Comparison of ENCODE assay signal across 21 cellular contexts in the genomic region with DNA sequence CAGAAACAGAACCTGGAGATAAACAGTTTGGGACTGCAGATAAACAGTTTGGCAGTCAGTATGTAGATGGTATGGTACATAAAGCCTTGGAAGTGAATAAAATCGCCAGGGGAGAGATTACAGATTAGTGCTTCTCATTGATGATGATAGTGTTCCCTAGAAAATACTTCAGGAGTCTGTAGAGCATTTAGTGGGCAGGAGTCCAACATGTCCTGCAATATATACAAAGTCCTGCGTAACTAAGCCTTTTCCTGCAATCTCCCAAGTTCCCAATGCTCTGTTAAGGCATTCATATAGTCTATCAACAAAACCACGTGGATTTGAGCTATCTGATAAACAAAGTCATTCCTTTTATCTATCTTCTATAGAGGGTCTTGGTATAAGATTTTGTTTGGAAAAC. TPM values are rescaled to one million over a fixed set of nuclear protein-coding genes. Genes with fewer than 3 reads are reported as not detected.
A peak's percentile ranks its signal among the peaks of the same experiment; 100 is the strongest.
DNase-seq lines count a peak whose midpoint lies in the region; ATAC-seq and TF ChIP-seq lines count a peak whose summit lies in the region.
"Had no signal": no experiment of that assay in that cellular context is flagged by ENCODE, and none has a peak within 500 bp of the region (broad histone marks: within the 10 kb centered on the region; RNA-seq: fewer than 3 reads in every experiment).

No MANE protein-coding gene starts in this region.

- no TSS peak for BruUV-seq in IMR-90 (replicated peaks; lab: Mats Ljungman, UMichigan)

- H3K36me3 Mint-ChIP-seq in stimulated activated memory B cell treated with anti-CD40 and anti-IgM and Interleukin-4, amounts not matched to agents 10 μg/mL and 1 μg/mL and 100 μg/mL, for 72 hours: peaks cover 37% of the 10 kb centered on the region

- no peak overlapping the region for H2AK5ac ChIP-seq in IMR-90 (ENCODE audit: low read depth, low read length)

- peaks cover 6% of the 10 kb centered on the region for H3K9me1 ChIP-seq in IMR-90 (ENCODE audit: insufficient read depth, low read length)

- H3K27me3 ChIP-seq in IMR-90 (ENCODE audit: control insufficient read depth, insufficient read depth, low read length) (no peaks in the 10 kb centered on the region), left lung (no peaks in the 10 kb centered on the region)
- H3K27me3 ChIP-seq: BLaER1 treated with 17β-estradiol and CSF1 and Interleukin-3, amounts not matched to agents 10 nM and 100 nM had no signal

- no peak for TF ChIP-seq POLR2A in IMR-90 (IDR thresholded peaks at IDR 0.05; ENCODE audit: low read depth, low read length)

- no peak overlapping the region for H2AK9ac ChIP-seq in IMR-90 (replicated peaks; ENCODE audit: low read depth, low read length, poor library complexity)

- peaks cover 25% of the 10 kb centered on the region for H3K4me1 Mint-ChIP-seq in stimulated activated memory B cell treated with anti-CD40 and anti-IgM and Interleukin-4, amounts not matched to agents 10 μg/mL and 1 μg/mL and 100 μg/mL, for 72 hours

- WGBS in IMR-90 (ENCODE audit: extremely low coverage in 2 of 2, insufficient read length in 1 of 2), 2 experiments: no CpG with 5 or more reads among the region's 3 CpGs

- no peak overlapping the region for H3K4me3 Mint-ChIP-seq in stimulated activated memory B cell treated with anti-CD40 and anti-IgM and Interleukin-4, amounts not matched to agents 10 μg/mL and 1 μg/mL and 100 μg/mL, for 72 hours
- H3K4me3 Mint-ChIP-seq: CD4-positive, alpha-beta memory T cell; IgD-negative memory B cell had no signal

- dilution Hi-C loops in IMR-90 (cut with HindIII; ENCODE audit: low sequenced_read_pairs, unreplicated experiment): no loop called here

- peak overlapping the region; percentile 2 for H3K27ac Mint-ChIP-seq in stimulated activated memory B cell treated with anti-CD40 and anti-IgM and Interleukin-4, amounts not matched to agents 10 μg/mL and 1 μg/mL and 100 μg/mL, for 72 hours

- H3K9me3 ChIP-seq in IMR-90 (ENCODE audit: control insufficient read depth, insufficient read depth, low read length): no peaks in the 10 kb centered on the region
- H3K9me3 ChIP-seq in left lung: no peaks in the 10 kb centered on the region

- H3K4me2 ChIP-seq in IMR-90 (ENCODE audit: low read depth, low read length): peak overlapping the region; percentile 5; the same call in 1 of the 2 replicates
- H3K4me2 ChIP-seq: BLaER1 treated with 17β-estradiol and CSF1 and Interleukin-3, amounts not matched to agents 10 nM and 100 nM; PC-9 had no signal

- H3K23ac ChIP-seq in IMR-90 (ENCODE audit: low read depth, low read length): no peak overlapping the region

- no peak overlapping the region for H3K56ac ChIP-seq in IMR-90 (ENCODE audit: extremely low read depth, insufficient read depth, low read length)

- TF ChIP-seq CTCF in IMR-90 (conservative IDR thresholded peaks at IDR 0.05; ENCODE audit: low read depth, low read length) (no peak), left lung (IDR thresholded peaks at IDR 0.05) (no peak)

- H4K5ac ChIP-seq in IMR-90 (ENCODE audit: low read depth, low read length): no peak overlapping the region

- H3K36me3 ChIP-seq in IMR-90 (ENCODE audit: control insufficient read depth, insufficient read depth, low read length) (peaks cover 2% of the 10 kb centered on the region; the same call in 1 of the 2 replicates), left lung (no peaks in the 10 kb centered on the region)

- H3K4me3 ChIP-seq in IMR-90 (ENCODE audit: insufficient read depth, low read depth, low read length) (no peak overlapping the region), left lung (no peak overlapping the region)
- H3K4me3 ChIP-seq: BLaER1 treated with 17β-estradiol and CSF1 and Interleukin-3, amounts not matched to agents 10 nM and 100 nM; GM12878; PC-9 had no signal

- intact Hi-C loops in IMR-90 (cut with micrococcal nuclease): no loop called here
- intact Hi-C loops in left lung (cut with DNase I): no loop called here

- no peak overlapping the region for H3K18ac ChIP-seq in IMR-90 (ENCODE audit: low read depth, low read length)

- H3K4ac ChIP-seq in IMR-90 (ENCODE audit: low read depth, low read length): no peak overlapping the region

- H2BK120ac ChIP-seq in IMR-90 (ENCODE audit: low read depth, low read length): no peak overlapping the region

- H3K79me1 ChIP-seq in IMR-90 (ENCODE audit: low read depth in 1 of 2, low read length in 2 of 2): peaks cover 0 to 18% of the 10 kb centered on the region in 2 experiments; a peak in 2 of 4 replicates

- no peak overlapping the region for H2BK15ac ChIP-seq in IMR-90 (ENCODE audit: low read depth, low read length)

- H4K91ac ChIP-seq in IMR-90 (ENCODE audit: insufficient read depth, low read depth, low read length): no peak overlapping the region

- ATAC-seq in IMR-90 (ENCODE audit: low read depth) (peak; percentile 38), left lung (peak; percentile 39)
- ATAC-seq in stimulated activated memory B cell treated with anti-CD40 and anti-IgM and Interleukin-4, amounts not matched to agents 10 μg/mL and 1 μg/mL and 100 μg/mL, for 72 hours: no peak
- ATAC-seq: GM12878, HCT116 had no signal

- H2BK5ac ChIP-seq in IMR-90 (ENCODE audit: low read depth, low read length, poor library complexity, severe bottlenecking): no peak overlapping the region

- H3K14ac ChIP-seq in IMR-90 (replicated peaks; ENCODE audit: low read depth, low read length): no peak overlapping the region

- no peak overlapping the region for H4K8ac ChIP-seq in IMR-90 (ENCODE audit: low read depth in 2 of 2, low read length in 2 of 2)

- H2BK20ac ChIP-seq in IMR-90 (ENCODE audit: low read depth, low read length): no peak overlapping the region

- TF ChIP-seq RAD21 in IMR-90 (IDR thresholded peaks at IDR 0.05; ENCODE audit: low read length): no peak

- no peaks in the 10 kb centered on the region for H3K9me3 Mint-ChIP-seq in stimulated activated memory B cell treated with anti-CD40 and anti-IgM and Interleukin-4, amounts not matched to agents 10 μg/mL and 1 μg/mL and 100 μg/mL, for 72 hours
- H3K9me3 Mint-ChIP-seq: CD4-positive, alpha-beta memory T cell; IgD-negative memory B cell had no signal

- H3K27me3 Mint-ChIP-seq in stimulated activated memory B cell treated with anti-CD40 and anti-IgM and Interleukin-4, amounts not matched to agents 10 μg/mL and 1 μg/mL and 100 μg/mL, for 72 hours: no peaks in the 10 kb centered on the region
- H3K27me3 Mint-ChIP-seq: CD4-positive, alpha-beta memory T cell; IgD-negative memory B cell had no signal

- POLR2A ChIA-PET in IMR-90 (lab: Charles Lee; ENCODE audit: unreplicated experiment): no interaction called here

- H3K9ac ChIP-seq in IMR-90 (ENCODE audit: low read depth, low read length): no peak overlapping the region
- H3K9ac ChIP-seq: BLaER1 treated with 17β-estradiol and CSF1 and Interleukin-3, amounts not matched to agents 10 nM and 100 nM had no signal

- H3K27ac ChIP-seq in IMR-90 (ENCODE audit: insufficient read depth, low read length) (no peak overlapping the region), left lung (no peak overlapping the region)
- H3K27ac ChIP-seq: BLaER1 treated with 17β-estradiol and CSF1 and Interleukin-3, amounts not matched to agents 10 nM and 100 nM; PC-9 had no signal

- no peak overlapping the region for H2AFZ ChIP-seq in IMR-90 (replicated peaks; ENCODE audit: low read length, poor library complexity)
- H2AFZ ChIP-seq: PC-9 had no signal

- CTCF ChIA-PET in IMR-90 (lab: Yijun Ruan, JAX): no interaction called here

- no peaks in the 10 kb centered on the region for H4K20me1 ChIP-seq in IMR-90 (ENCODE audit: insufficient read depth, low read length)

- DNase-seq in IMR-90 (peak; percentile 75), amniotic epithelial cell (ENCODE audit: low read depth) (peak; percentile 42), left lung (no peak), GM19238 (ENCODE audit: insufficient read length, low spot score) (no peak), NCI-H748 treated with DMSO at 0.1 percent for 48 hours (lab: John Stamatoyannopoulos, UW) (no peak), NCI-H1105 (lab: John Stamatoyannopoulos, UW) (no peak)
- DNase-seq: CD4-positive, alpha-beta memory T cell; DND-41; GOT3; NCI-H1417 treated with DMSO at 0.1 percent for 48 hours; NCI-H187; NCI-H446; NCI-H526; PC-9; RPMI8226; SHP77 had no signal

- in situ Hi-C loops in IMR-90 (cut with MboI; ENCODE audit: low sequenced_read_pairs): no loop called here

- H3K4me1 ChIP-seq in IMR-90 (ENCODE audit: control insufficient read depth, insufficient read depth, low read length) (peaks cover 5% of the 10 kb centered on the region), left lung (peaks cover 6 to 8% of the 10 kb centered on the region in 2 donors)

TF ChIP-seq in IMR-90, 13 proteins besides CTCF, POLR2A, EP300 and RAD21:
- TF ChIP-seq CEBPB (IDR thresholded peaks at IDR 0.05; ENCODE audit: low read depth, low read length) (0 out of 2 replicates have a peak, but pooled peaks have one; percentile 42), RFX5 (IDR thresholded peaks at IDR 0.05; ENCODE audit: low read depth, low read length) (no peak), BHLHE40 (IDR thresholded peaks at IDR 0.05; ENCODE audit: low read depth, low read length) (no peak)
- TF ChIP-seq, protein P1, sequence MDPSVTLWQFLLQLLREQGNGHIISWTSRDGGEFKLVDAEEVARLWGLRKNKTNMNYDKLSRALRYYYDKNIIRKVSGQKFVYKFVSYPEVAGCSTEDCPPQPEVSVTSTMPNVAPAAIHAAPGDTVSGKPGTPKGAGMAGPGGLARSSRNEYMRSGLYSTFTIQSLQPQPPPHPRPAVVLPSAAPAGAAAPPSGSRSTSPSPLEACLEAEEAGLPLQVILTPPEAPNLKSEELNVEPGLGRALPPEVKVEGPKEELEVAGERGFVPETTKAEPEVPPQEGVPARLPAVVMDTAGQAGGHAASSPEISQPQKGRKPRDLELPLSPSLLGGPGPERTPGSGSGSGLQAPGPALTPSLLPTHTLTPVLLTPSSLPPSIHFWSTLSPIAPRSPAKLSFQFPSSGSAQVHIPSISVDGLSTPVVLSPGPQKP (IDR thresholded peaks at IDR 0.05; ENCODE audit: borderline replicate concordance, low read depth, low read length): no peak

RNA-seq across cellular contexts. Expression of a gene that starts 35.1 kb away (rescaled TPM):
- total RNA-seq in IMR-90 (2012; rRNA removed) (15.8 and 16.4 TPM in 2 replicates), left lung (10 to 100 TPM; 14.9 to 17.4 TPM)
- polyA plus RNA-seq in IMR-90 (2012; rRNA removed): 6.0 and 8.0 TPM in 2 replicates
- 2.7 and 5.8 TPM in 2 replicates for polyA plus RNA-seq in IMR-90 (2012; cell fraction: cytosol; rRNA removed)
- polyA plus RNA-seq in IMR-90 (2012; cell fraction: nucleus; rRNA removed; ENCODE audit: low replicate concordance): 1.7 and 5.3 TPM in 2 replicates

Comparison
In these comparisons a context has a peak if more than half of its experiments do, and no peak if none do; other contexts are left out.
1. DNase-seq: peak in IMR-90 (single experiment) and amniotic epithelial cell (single experiment); none in left lung (0 of 2), GM19238 (single experiment), NCI-H748 treated with DMSO at 0.1 percent for 48 hours (single experiment) and NCI-H1105 (single experiment).